In the genomic region with DNA sequence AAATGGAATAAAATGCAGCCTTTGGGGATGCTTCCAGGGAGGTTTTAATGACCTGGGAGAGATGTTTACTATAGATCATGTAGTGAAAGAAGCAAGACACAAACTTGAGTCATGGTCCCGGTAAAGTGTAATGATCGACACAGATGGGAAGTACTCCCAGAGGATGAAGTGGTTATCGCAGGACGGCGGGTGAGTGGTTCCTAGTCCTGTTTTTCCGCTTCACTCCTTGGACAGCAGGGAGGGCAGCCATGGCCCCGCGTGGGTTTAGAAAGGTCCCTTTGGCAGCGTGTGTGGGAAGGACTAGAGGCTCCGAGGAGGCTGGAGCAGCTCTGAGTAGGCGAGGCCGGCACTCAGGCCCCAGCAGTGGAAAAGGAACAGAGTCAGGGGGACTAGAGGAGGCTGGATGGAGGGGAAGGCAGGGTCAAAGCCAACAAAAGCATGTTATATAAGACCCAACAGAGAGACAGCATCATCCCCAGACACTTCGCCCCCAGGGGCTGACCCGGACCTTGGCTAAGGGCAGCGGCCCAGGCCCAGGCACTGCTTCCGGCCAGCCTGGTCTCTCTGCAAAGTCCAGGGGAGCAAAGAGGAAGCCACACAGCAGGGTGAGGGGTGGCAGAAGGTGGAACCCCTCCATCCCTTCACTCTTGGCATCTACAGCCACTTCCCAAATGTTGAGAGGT, we compare ENCODE assay signal across 10 cellular contexts. TPM values are rescaled to one million over a fixed set of nuclear protein-coding genes. Genes with fewer than 3 reads are reported as not detected.
DNase-seq lines count a peak whose midpoint lies in the region; ATAC-seq and TF ChIP-seq lines count a peak whose summit lies in the region.
"Had no signal": no experiment of that assay in that cellular context is flagged by ENCODE, and none has a peak within 500 bp of the region (broad histone marks: within the 10 kb centered on the region; RNA-seq: fewer than 3 reads in every experiment).

No MANE protein-coding gene starts in this region.

- peaks cover 60 to 63% of the 10 kb centered on the region in 2 donors for H3K4me1 ChIP-seq in duodenal mucosa (ENCODE audit: control insufficient read depth in 1 of 2, insufficient read depth in 2 of 2, low read length in 2 of 2)

- no peaks in the 10 kb centered on the region for H3K9me3 ChIP-seq in duodenal mucosa (ENCODE audit: control insufficient read depth in 1 of 2, low read length in 2 of 2)

- H3K4me3 Mint-ChIP-seq in stimulated activated naive CD8-positive, alpha-beta T cell treated with anti-CD3 and anti-CD28 coated beads, Interleukin-15, amount 100 ng/mL, for 72 hours, result no peak overlapping the region
- no peak overlapping the region for H3K4me3 Mint-ChIP-seq in mesothelial cell of epicardium
- H3K4me3 Mint-ChIP-seq: B cell had no signal

- no peaks in the 10 kb centered on the region for H3K27me3 ChIP-seq in duodenal mucosa (ENCODE audit: control insufficient read depth in 1 of 2, insufficient read depth in 2 of 2, low read length in 2 of 2)

- H3K4me1 Mint-ChIP-seq in stimulated activated naive CD8-positive, alpha-beta T cell treated with anti-CD3 and anti-CD28 coated beads, Interleukin-15, amount 100 ng/mL, for 72 hours, result peaks cover 42% of the 10 kb centered on the region
- H3K4me1 Mint-ChIP-seq in mesothelial cell of epicardium, result peaks cover 50% of the 10 kb centered on the region

- H3K9me3 Mint-ChIP-seq in stimulated activated naive CD8-positive, alpha-beta T cell treated with anti-CD3 and anti-CD28 coated beads, Interleukin-15, amount 100 ng/mL, for 72 hours, result no peaks in the 10 kb centered on the region
- H3K9me3 Mint-ChIP-seq in mesothelial cell of epicardium, result no peaks in the 10 kb centered on the region

- H3K9ac ChIP-seq in duodenal mucosa (ENCODE audit: low read depth in 1 of 2, low read length in 2 of 2), result peak overlapping the region in 1 of 2 donors; percentile 19

- peaks cover 11 to 37% of the 10 kb centered on the region in 2 donors for H3K36me3 ChIP-seq in duodenal mucosa (ENCODE audit: control insufficient read depth in 1 of 2, insufficient read depth in 2 of 2, low read length in 2 of 2)

- DNase-seq in stimulated activated naive CD8-positive, alpha-beta T cell treated with anti-CD3 and anti-CD28 coated beads, Interleukin-15, amount 100 ng/mL, for 72 hours, result no peak
- no peak for DNase-seq in stimulated activated naive CD8-positive, alpha-beta T cell treated with anti-CD3 and anti-CD28 coated beads, Interleukin-15, Interleukin-2, amounts not matched to agents 100 U/mL and 50 U/mL, for 24 hours
- DNase-seq in mesothelial cell of epicardium (ENCODE audit: low spot score in 2 of 2, unreplicated experiment in 2 of 2) (no peak), nucleus accumbens (lab: John Stamatoyannopoulos, UW) (no peak)
- DNase-seq: KBM-7 had no signal

- H3K27ac Mint-ChIP-seq in stimulated activated naive CD8-positive, alpha-beta T cell treated with anti-CD3 and anti-CD28 coated beads, Interleukin-15, amount 100 ng/mL, for 72 hours, result peak overlapping the region; percentile 29 to 49
- H3K27ac Mint-ChIP-seq in mesothelial cell of epicardium, result peak overlapping the region; percentile 96
- H3K27ac Mint-ChIP-seq: B cell had no signal

- no peak for TF ChIP-seq CTCF in mesothelial cell of epicardium (IDR thresholded peaks at IDR 0.05; ENCODE audit: unreplicated experiment)

- no peak overlapping the region for H3K4me3 ChIP-seq in duodenal mucosa (ENCODE audit: low read depth in 1 of 2, low read length in 2 of 2)

- ATAC-seq in stimulated activated naive CD8-positive, alpha-beta T cell treated with anti-CD3 and anti-CD28 coated beads, Interleukin-15, amount 100 ng/mL, for 72 hours, result no peak
- ATAC-seq in stimulated activated naive CD8-positive, alpha-beta T cell treated with anti-CD3 and anti-CD28 coated beads, Interleukin-15, Interleukin-2, amounts not matched to agents 100 U/mL and 50 U/mL, for 24 hours, result no peak
- ATAC-seq in HG02571 (IDR thresholded peaks at IDR 0.05; ENCODE audit: unreplicated experiment) (no peak), HG02870 (IDR thresholded peaks at IDR 0.05; ENCODE audit: unreplicated experiment) (no peak), HG02623 (IDR thresholded peaks at IDR 0.05; ENCODE audit: unreplicated experiment) (no peak)

- peaks cover 5% of the 10 kb centered on the region for H3K36me3 Mint-ChIP-seq in mesothelial cell of epicardium

- no peaks in the 10 kb centered on the region for H3K27me3 Mint-ChIP-seq in stimulated activated naive CD8-positive, alpha-beta T cell treated with anti-CD3 and anti-CD28 coated beads, Interleukin-15, amount 100 ng/mL, for 72 hours
- H3K27me3 Mint-ChIP-seq in mesothelial cell of epicardium (ENCODE audit: low read depth), result no peaks in the 10 kb centered on the region

- peak overlapping the region; percentile 81 for H3K27ac ChIP-seq in duodenal mucosa (ENCODE audit: low read depth, low read length)

RNA-seq across cellular contexts. Expression of a gene that starts 49.1 kb away (rescaled TPM):
- 94.9 to 112 TPM (median 105 TPM) in 3 replicates for total RNA-seq in mesothelial cell of epicardium
